ENCODE assay signal across 22 cellular contexts in genomic region chr11:1670928-1671371, GRCh38. TPM values are rescaled to one million over a fixed set of nuclear protein-coding genes. Genes with fewer than 3 reads are reported as not detected.
A peak's percentile ranks its signal among the peaks of the same experiment; 100 is the strongest.
DNase-seq lines count a peak whose midpoint lies in the region; ATAC-seq, FAIRE-seq and TF ChIP-seq lines count a peak whose summit lies in the region.
"Had no signal": no experiment of that assay in that cellular context is flagged by ENCODE, and none has a peak within 500 bp of the region (broad histone marks: within the 10 kb centered on the region; RNA-seq: fewer than 3 reads in every experiment).

No MANE protein-coding gene starts in this region.

- peak; percentile 12 for FAIRE-seq in HepG2 (lab: Jason Lieb, UNC)
- FAIRE-seq: D721Med had no signal

- TF ChIP-seq EP300 in HepG2 (IDR thresholded peaks at IDR 0.05; ENCODE audit: low read depth in 2 of 2, low read length in 2 of 2), result no peak
- TF ChIP-seq EP300 in HepG2 (CRISPR knock-in tag; IDR thresholded peaks at IDR 0.05; ENCODE audit: borderline replicate concordance), result no peak

- H3K4me1 Mint-ChIP-seq in progenitor cell of endocrine pancreas (ENCODE audit: low read depth), result peaks cover 49% of the 10 kb centered on the region
- peaks cover 4% of the 10 kb centered on the region for H3K4me1 Mint-ChIP-seq in CD8-positive, alpha-beta T cell (ENCODE audit: low read depth)

- no peaks in the 10 kb centered on the region for H4K20me1 ChIP-seq in HepG2 (ENCODE audit: insufficient read depth, low read length)

- no peak overlapping the region for H3K4me3 Mint-ChIP-seq in progenitor cell of endocrine pancreas (ENCODE audit: low read depth)
- H3K4me3 Mint-ChIP-seq in CD8-positive, alpha-beta T cell, result no peak overlapping the region
- H3K4me3 Mint-ChIP-seq: CD8-positive, alpha-beta memory T cell; HFFc6 had no signal

- DNase-seq in GM10248 (ENCODE audit: extremely low spot score) (peak; percentile 31), HepG2 (ENCODE audit: low spot score) (no peak), progenitor cell of endocrine pancreas (ENCODE audit: low spot score, unreplicated experiment) (no peak), foreskin melanocyte (no peak)
- no peak for DNase-seq in effector CD4-positive, alpha-beta T cell
- no peak for DNase-seq in CD8-positive, alpha-beta T cell
- DNase-seq: CD8-positive, alpha-beta memory T cell; DMS79 treated with DMSO at 0.1 percent for 48 hours; GOT3; HFFc6; Kasumi-1; MM.1S; NCI-H1092 treated with DMSO at 0.1 percent for 48 hours; NCI-H2081 treated with DMSO at 0.1 percent for 48 hours; NCI-H510A; NCI-H774; PC-9 had no signal

- no peaks in the 10 kb centered on the region for H3K79me2 ChIP-seq in HepG2 (ENCODE audit: insufficient read depth, low read length)

- H3K9me3 Mint-ChIP-seq in progenitor cell of endocrine pancreas (ENCODE audit: low read depth), result no peaks in the 10 kb centered on the region
- H3K9me3 Mint-ChIP-seq in CD8-positive, alpha-beta T cell, result no peaks in the 10 kb centered on the region
- H3K9me3 Mint-ChIP-seq: CD8-positive, alpha-beta memory T cell; HFFc6 had no signal

- H3K27ac Mint-ChIP-seq in progenitor cell of endocrine pancreas, result peak overlapping the region; percentile 27
- H3K27ac Mint-ChIP-seq in CD8-positive, alpha-beta T cell, result no peak overlapping the region
- H3K27ac Mint-ChIP-seq: CD8-positive, alpha-beta memory T cell; HFFc6 had no signal

- no peak overlapping the region for H2AFZ ChIP-seq in HepG2 (ENCODE audit: low read length)
- H2AFZ ChIP-seq: PC-9 had no signal

- intact Hi-C loops in HepG2 (cut with micrococcal nuclease; ENCODE audit: unreplicated experiment), result no loop called here
- intact Hi-C loops in CD8-positive, alpha-beta T cell (cut with DNase I, micrococcal nuclease), result no loop called here

- H3K27ac ChIP-seq in HEK293 (ENCODE audit: extremely low read depth, low read depth, low read length) (no peak overlapping the region), HepG2 (ENCODE audit: extremely low read length, insufficient read depth, low read length) (peak overlapping the region; percentile 50)
- no peak overlapping the region for H3K27ac ChIP-seq in CD8-positive, alpha-beta T cell (ENCODE audit: low read depth, low read length)
- H3K27ac ChIP-seq: PC-9 had no signal

- H3K36me3 ChIP-seq in HEK293 (ENCODE audit: control insufficient read depth in 2 of 2, insufficient read depth in 1 of 2, low read length in 2 of 2), result no peaks in the 10 kb centered on the region
- H3K36me3 ChIP-seq in HepG2 (replicated peaks in 1 of 2; ENCODE audit: control insufficient read depth in 1 of 2, insufficient read depth in 2 of 2, low read length in 2 of 2), result no peaks in the 10 kb centered on the region
- no peaks in the 10 kb centered on the region for H3K36me3 ChIP-seq in CD8-positive, alpha-beta T cell (ENCODE audit: insufficient read depth, low read length)

- no peak for TF ChIP-seq POLR2A in HepG2 (IDR thresholded peaks at IDR 0.05; ENCODE audit: insufficient read depth in 1 of 2, low read depth in 2 of 2, low read length in 2 of 2)

- in situ Hi-C loops in HepG2 (cut with HindIII; ENCODE audit: extremely low pct_ligation_motif_present, low pct_unique_long_range_greater_than_20kb), result no loop called here

- TF ChIP-seq CTCF in GM10248 (IDR thresholded peaks at IDR 0.05; ENCODE audit: control extremely low read depth, extremely low read depth, low read depth, missing control alignments), result no peak
- no peak for TF ChIP-seq CTCF in HEK293 (tag by site-specific recombination; IDR thresholded peaks at IDR 0.05)
- TF ChIP-seq CTCF in HepG2 (CRISPR knock-in tag; IDR thresholded peaks at IDR 0.05), result no peak
- no peak for TF ChIP-seq CTCF in progenitor cell of endocrine pancreas (IDR thresholded peaks at IDR 0.05; ENCODE audit: unreplicated experiment)
- no peak for TF ChIP-seq CTCF in CD8-positive, alpha-beta T cell (IDR thresholded peaks at IDR 0.05)

- BruUV-seq in HepG2 (replicated peaks; lab: Mats Ljungman, UMichigan), result no TSS peak

- H3K27me3 Mint-ChIP-seq in progenitor cell of endocrine pancreas, result no peaks in the 10 kb centered on the region
- H3K27me3 Mint-ChIP-seq in CD8-positive, alpha-beta T cell (ENCODE audit: low read depth), result peaks cover 26% of the 10 kb centered on the region

- 93% methylated on average over 10 of the region's 10 CpGs for WGBS in HepG2 (ENCODE audit: low lambda C conversion rate)

- ATAC-seq in HepG2, result no peak
- ATAC-seq in CD8-positive, alpha-beta T cell, result no peak

- H3K4me3 ChIP-seq in HEK293 (ENCODE audit: low read depth, low read length) (no peak overlapping the region), HepG2 (replicated peaks in 1 of 3; ENCODE audit: insufficient read depth in 1 of 3, low read depth in 2 of 3, low read length in 3 of 3) (no peak overlapping the region)
- H3K4me3 ChIP-seq in CD8-positive, alpha-beta T cell (ENCODE audit: low read depth, low read length), result no peak overlapping the region
- H3K4me3 ChIP-seq: PC-9 had no signal

- POLR2A ChIA-PET in GM10248 (lab: Yijun Ruan, JAX), result no interaction called here
- POLR2A ChIA-PET in HEK293 (lab: Yijun Ruan, JAX), result interaction anchor here (0.6 kb wide), 1 partner anchor 145 kb away, joined by 3 read pairs; no protein-coding TSS in a partner anchor
- POLR2A ChIA-PET in HepG2 (lab: Yijun Ruan, JAX), result interaction anchor here (7.2 kb wide), 1 partner anchor 21 kb away, joined by 141 read pairs; no protein-coding TSS in a partner anchor
- POLR2A ChIA-PET in CD8-positive, alpha-beta T cell (lab: Charles Lee), result no interaction called here

- H3K4me1 ChIP-seq in HEK293 (ENCODE audit: control insufficient read depth, insufficient read depth, low read length), result no peaks in the 10 kb centered on the region
- peaks cover 74% of the 10 kb centered on the region for H3K4me1 ChIP-seq in HepG2 (ENCODE audit: insufficient read depth, low read length)
- H3K4me1 ChIP-seq in CD8-positive, alpha-beta T cell (ENCODE audit: insufficient read depth, low read length), result peaks cover 8% of the 10 kb centered on the region

- H3K9me3 ChIP-seq in HEK293 (ENCODE audit: control insufficient read depth, insufficient read depth, low read depth, low read length), result no peaks in the 10 kb centered on the region
- no peaks in the 10 kb centered on the region for H3K9me3 ChIP-seq in HepG2 (ENCODE audit: low read length)
- no peaks in the 10 kb centered on the region for H3K9me3 ChIP-seq in CD8-positive, alpha-beta T cell (ENCODE audit: low read length)

- peak overlapping the region; percentile 34 for H3K9ac ChIP-seq in HepG2 (ENCODE audit: insufficient read depth, low read depth, low read length)

- H3K36me3 Mint-ChIP-seq in progenitor cell of endocrine pancreas (ENCODE audit: insufficient read depth), result peaks cover 2% of the 10 kb centered on the region
- no peaks in the 10 kb centered on the region for H3K36me3 Mint-ChIP-seq in CD8-positive, alpha-beta T cell
- H3K36me3 Mint-ChIP-seq: CD8-positive, alpha-beta memory T cell had no signal

- H3K27me3 ChIP-seq in HepG2 (ENCODE audit: control insufficient read depth in 1 of 2, insufficient read depth in 2 of 2, low read length in 2 of 2), result no peaks in the 10 kb centered on the region
- no peaks in the 10 kb centered on the region for H3K27me3 ChIP-seq in CD8-positive, alpha-beta T cell (ENCODE audit: insufficient read depth, low read length)

- no peak overlapping the region for H3K4me2 ChIP-seq in HepG2 (ENCODE audit: low read depth, low read length)
- H3K4me2 ChIP-seq: PC-9 had no signal

- CTCF ChIA-PET in GM10248 (lab: Yijun Ruan, JAX) (no interaction called here), HEK293 (lab: Yijun Ruan, JAX) (interaction anchor here (0.5 to 1.0 kb wide), 2 partner anchors 18 to 471 kb away, joined by 3 read pairs; no protein-coding TSS in a partner anchor), HepG2 (lab: Yijun Ruan, JAX; ENCODE audit: low intra/inter-chr PET ratio, low total read pairs) (no interaction called here)
- CTCF ChIA-PET in CD8-positive, alpha-beta T cell (lab: Charles Lee), result interaction anchor here (1.1 kb wide), 1 partner anchor 18 kb away, joined by 4 read pairs; no protein-coding TSS in a partner anchor

- TF ChIP-seq RAD21 in HepG2 (CRISPR knock-in tag; IDR thresholded peaks at IDR 0.05), result no peak

RNA-seq across cellular contexts. Expression of gene KRTAP5-6, which starts 26.0 kb away (rescaled TPM):
- total RNA-seq in HepG2 (2016; rRNA removed; fragmentation: Illumina TruSeq; extraction: Trizol) (not detected in 2 replicates), progenitor cell of endocrine pancreas (not detected in 2 replicates)
- not detected in 2 replicates for total RNA-seq in HepG2 (2016; cell fraction: cytosol; rRNA removed; fragmentation: Illumina TruSeq; extraction: Trizol; ENCODE audit: low read depth)
- total RNA-seq in HepG2 (2016; cell fraction: insoluble cytoplasmic fraction; rRNA removed; fragmentation: Illumina TruSeq; extraction: Trizol), result not detected in 2 replicates
- not detected in 2 replicates for total RNA-seq in HepG2 (2016; cell fraction: membrane; rRNA removed; fragmentation: Illumina TruSeq; extraction: Trizol)
- total RNA-seq in HepG2 (2016; cell fraction: nucleus; rRNA removed; fragmentation: Illumina TruSeq; extraction: Trizol), result not detected in 2 replicates
- polyA plus RNA-seq in HepG2 (2011; rRNA removed), result not detected in 2 replicates
- polyA plus RNA-seq in HepG2 (2011; cell fraction: cytosol; rRNA removed), result 0.15 TPM in 1 of 2 replicates, not detected in the other
- polyA plus RNA-seq in HepG2 (2011; cell fraction: nucleus; rRNA removed), result 0.35 and 0.43 TPM in 2 replicates
- not detected in 2 replicates for polyA plus RNA-seq in HepG2 (2012)
- not detected in 2 replicates for polyA plus RNA-seq in HepG2 (2016; cell fraction: cytosol; fragmentation: Illumina TruSeq; extraction: Trizol; ENCODE audit: low read depth)
- polyA plus RNA-seq in HepG2 (2016; cell fraction: insoluble cytoplasmic fraction; fragmentation: Illumina TruSeq; extraction: Trizol; ENCODE audit: low read depth), result not detected in 2 replicates
- not detected in 2 replicates for polyA plus RNA-seq in HepG2 (2016; cell fraction: membrane; fragmentation: Illumina TruSeq; extraction: Trizol; ENCODE audit: low read depth)
- not detected in 2 replicates for polyA plus RNA-seq in HepG2 (2016; cell fraction: nucleus; fragmentation: Illumina TruSeq; extraction: Trizol; ENCODE audit: insufficient read depth, low read depth)
- not detected in 2 replicates for polyA minus RNA-seq in HepG2 (2011; rRNA and poly(A)+ RNA removed; ENCODE audit: low replicate concordance)
- polyA minus RNA-seq in HepG2 (2011; cell fraction: cytosol; rRNA and poly(A)+ RNA removed), result not detected in 2 replicates
- not detected in 2 replicates for polyA minus RNA-seq in HepG2 (2011; cell fraction: nucleus; rRNA and poly(A)+ RNA removed)
- not detected for total RNA-seq in CD8-positive, alpha-beta T cell
- total RNA-seq: CD8-positive, alpha-beta memory T cell; G401; HFFc6; PC-9 had no signal
- polyA plus RNA-seq: AG04450; BJ; CD8-positive, alpha-beta memory T cell had no signal

RNA-seq across cellular contexts. Expression of gene KRTAP5-5, which starts 41.4 kb away (rescaled TPM):
- total RNA-seq in HepG2 (2016; rRNA removed; fragmentation: Illumina TruSeq; extraction: Trizol), result not detected in 2 replicates
- total RNA-seq in HepG2 (2016; cell fraction: cytosol; rRNA removed; fragmentation: Illumina TruSeq; extraction: Trizol; ENCODE audit: low read depth), result not detected in 2 replicates
- total RNA-seq in HepG2 (2016; cell fraction: insoluble cytoplasmic fraction; rRNA removed; fragmentation: Illumina TruSeq; extraction: Trizol), result not detected in 2 replicates
- not detected in 2 replicates for total RNA-seq in HepG2 (2016; cell fraction: membrane; rRNA removed; fragmentation: Illumina TruSeq; extraction: Trizol)
- not detected in 2 replicates for total RNA-seq in HepG2 (2016; cell fraction: nucleus; rRNA removed; fragmentation: Illumina TruSeq; extraction: Trizol)
- polyA plus RNA-seq in HepG2 (2011; rRNA removed), result not detected in 2 replicates
- not detected in 2 replicates for polyA plus RNA-seq in HepG2 (2011; cell fraction: cytosol; rRNA removed)
- polyA plus RNA-seq in HepG2 (2011; cell fraction: nucleus; rRNA removed), result not detected in 2 replicates
- polyA plus RNA-seq in HepG2 (2012), result not detected in 2 replicates
- not detected in 2 replicates for polyA plus RNA-seq in HepG2 (2016; cell fraction: cytosol; fragmentation: Illumina TruSeq; extraction: Trizol; ENCODE audit: low read depth)
- polyA plus RNA-seq in HepG2 (2016; cell fraction: insoluble cytoplasmic fraction; fragmentation: Illumina TruSeq; extraction: Trizol; ENCODE audit: low read depth), result not detected in 2 replicates
- polyA plus RNA-seq in HepG2 (2016; cell fraction: membrane; fragmentation: Illumina TruSeq; extraction: Trizol; ENCODE audit: low read depth), result not detected in 2 replicates
- not detected in 2 replicates for polyA plus RNA-seq in HepG2 (2016; cell fraction: nucleus; fragmentation: Illumina TruSeq; extraction: Trizol; ENCODE audit: insufficient read depth, low read depth)
- not detected in 2 replicates for polyA minus RNA-seq in HepG2 (2011; rRNA and poly(A)+ RNA removed; ENCODE audit: low replicate concordance)
- polyA minus RNA-seq in HepG2 (2011; cell fraction: cytosol; rRNA and poly(A)+ RNA removed), result not detected in 2 replicates
- not detected in 2 replicates for polyA minus RNA-seq in HepG2 (2011; cell fraction: nucleus; rRNA and poly(A)+ RNA removed)
- not detected in 2 replicates for total RNA-seq in progenitor cell of endocrine pancreas
- not detected for total RNA-seq in CD8-positive, alpha-beta T cell
- total RNA-seq: CD8-positive, alpha-beta memory T cell; G401; HFFc6; PC-9 had no signal
- polyA plus RNA-seq: AG04450; BJ; CD8-positive, alpha-beta memory T cell had no signal

RNA-seq across cellular contexts. Expression of gene KRTAP5-4, which starts 49.0 kb away (rescaled TPM):
- total RNA-seq in HepG2 (2016; rRNA removed; fragmentation: Illumina TruSeq; extraction: Trizol) (not detected in 2 replicates), progenitor cell of endocrine pancreas (not detected in 2 replicates)
- not detected in 2 replicates for total RNA-seq in HepG2 (2016; cell fraction: cytosol; rRNA removed; fragmentation: Illumina TruSeq; extraction: Trizol; ENCODE audit: low read depth)
- not detected in 2 replicates for total RNA-seq in HepG2 (2016; cell fraction: insoluble cytoplasmic fraction; rRNA removed; fragmentation: Illumina TruSeq; extraction: Trizol)
- not detected in 2 replicates for total RNA-seq in HepG2 (2016; cell fraction: membrane; rRNA removed; fragmentation: Illumina TruSeq; extraction: Trizol)
- total RNA-seq in HepG2 (2016; cell fraction: nucleus; rRNA removed; fragmentation: Illumina TruSeq; extraction: Trizol), result not detected in 2 replicates
- not detected in 2 replicates for polyA plus RNA-seq in HepG2 (2011; rRNA removed)
- not detected in 2 replicates for polyA plus RNA-seq in HepG2 (2011; cell fraction: cytosol; rRNA removed)
- polyA plus RNA-seq in HepG2 (2011; cell fraction: nucleus; rRNA removed), result 0.16 TPM in 1 of 2 replicates, not detected in the other
- not detected in 2 replicates for polyA plus RNA-seq in HepG2 (2012)
- polyA plus RNA-seq in HepG2 (2016; cell fraction: cytosol; fragmentation: Illumina TruSeq; extraction: Trizol; ENCODE audit: low read depth), result not detected in 2 replicates
- polyA plus RNA-seq in HepG2 (2016; cell fraction: insoluble cytoplasmic fraction; fragmentation: Illumina TruSeq; extraction: Trizol; ENCODE audit: low read depth), result not detected in 2 replicates
- polyA plus RNA-seq in HepG2 (2016; cell fraction: membrane; fragmentation: Illumina TruSeq; extraction: Trizol; ENCODE audit: low read depth), result not detected in 2 replicates
- polyA plus RNA-seq in HepG2 (2016; cell fraction: nucleus; fragmentation: Illumina TruSeq; extraction: Trizol; ENCODE audit: insufficient read depth, low read depth), result not detected in 2 replicates
- polyA minus RNA-seq in HepG2 (2011; rRNA and poly(A)+ RNA removed; ENCODE audit: low replicate concordance), result not detected in 2 replicates
- not detected in 2 replicates for polyA minus RNA-seq in HepG2 (2011; cell fraction: cytosol; rRNA and poly(A)+ RNA removed)
- polyA minus RNA-seq in HepG2 (2011; cell fraction: nucleus; rRNA and poly(A)+ RNA removed), result not detected in 2 replicates
- not detected for total RNA-seq in CD8-positive, alpha-beta T cell
- total RNA-seq: CD8-positive, alpha-beta memory T cell; G401; HFFc6; PC-9 had no signal
- polyA plus RNA-seq: AG04450; BJ; CD8-positive, alpha-beta memory T cell had no signal

Comparison
In these comparisons a context has a peak if more than half of its experiments do, and no peak if none do; other contexts are left out.
1. CTCF ChIA-PET loops: an anchor here in HEK293 (0.5 to 1.0 kb wide) and CD8-positive, alpha-beta T cell (1.1 kb wide); none called in GM10248 and HepG2.
2. POLR2A ChIA-PET loops: an anchor here in HEK293 (0.6 kb wide) and HepG2 (7.2 kb wide); none called in GM10248 and CD8-positive, alpha-beta T cell.